In genomic region chr1:32275424-32275823, GRCh38 we compare ENCODE assay signal across 9 cellular contexts. TPM values are rescaled to one million over a fixed set of nuclear protein-coding genes. Genes with fewer than 3 reads are reported as not detected.
A peak's percentile ranks its signal among the peaks of the same experiment; 100 is the strongest.
DNase-seq lines count a peak whose midpoint lies in the region; ATAC-seq, FAIRE-seq and TF ChIP-seq lines count a peak whose summit lies in the region.
"Had no signal": no experiment of that assay in that cellular context is flagged by ENCODE, and none has a peak within 500 bp of the region (broad histone marks: within the 10 kb centered on the region; RNA-seq: fewer than 3 reads in every experiment).

No MANE protein-coding gene starts in this region.

- H3K4me1 ChIP-seq in H1 (replicated peaks in 1 of 4; ENCODE audit: control insufficient read depth in 3 of 4, insufficient read depth in 4 of 4, low read length in 3 of 4) (peaks cover 6 to 33% (median 19%) of the 10 kb centered on the region in 4 experiments), osteoblast (ENCODE audit: insufficient read depth, low read length) (no peaks in the 10 kb centered on the region)
- H3K4me1 ChIP-seq: uterus had no signal

- peak overlapping the region; percentile 7 for H3K4ac ChIP-seq in H1 (replicated peaks; ENCODE audit: insufficient read length, low read depth, low read length)

- no peaks in the 10 kb centered on the region for H3K27me3 ChIP-seq in H1 (replicated peaks in 1 of 4; ENCODE audit: control insufficient read depth in 3 of 4, extremely low read depth in 1 of 4, insufficient read depth in 3 of 4, low read length in 3 of 4)
- H3K27me3 ChIP-seq in osteoblast (ENCODE audit: insufficient read depth, low read length) = peaks cover 50% of the 10 kb centered on the region
- H3K27me3 ChIP-seq: uterus had no signal

- CTCF ChIA-PET in H1 (lab: Charles Lee; ENCODE audit: partially characterized antibody) = interaction anchor here (0.6 to 4.3 kb wide), 7 partner anchors 8 to 60 kb away, joined by 3 to 27 read pairs (median 4); partner anchors contain the start of genes HDAC1 and LCK

- no peak for TF ChIP-seq RAD21 in H1 (IDR thresholded peaks at IDR 0.05 in 1 of 2, conservative IDR thresholded peaks at IDR 0.05 in 1 of 2; ENCODE audit: low read depth in 2 of 2, low read length in 2 of 2)

- H2BK120ac ChIP-seq in H1 (replicated peaks; ENCODE audit: low read depth, low read length) = peak overlapping the region; percentile 70

- H3K79me1 ChIP-seq in H1 (ENCODE audit: low read depth, low read length) = no peaks in the 10 kb centered on the region; the same call in 1 of the 2 replicates

- H3K79me2 ChIP-seq in H1 (ENCODE audit: control insufficient read depth in 1 of 2, insufficient read depth in 2 of 2, low read length in 2 of 2) (no peaks in the 10 kb centered on the region), osteoblast (ENCODE audit: insufficient read depth, low read length) (no peaks in the 10 kb centered on the region)

- H3K23me2 ChIP-seq in H1 (ENCODE audit: low read depth, low read length) = peaks cover 19% of the 10 kb centered on the region

- H3K14ac ChIP-seq in H1 (ENCODE audit: insufficient read length) = no peak overlapping the region

- H3K4me3 ChIP-seq in Jurkat, Clone E6-1 (ENCODE audit: low read length) = peak overlapping the region; percentile 97
- H3K4me3 ChIP-seq in H1 (ENCODE audit: extremely low read depth in 1 of 4, insufficient read depth in 2 of 4, low read depth in 3 of 4, low read length in 4 of 4) (peak overlapping the region; percentile 30 to 56 (median 38); a peak in 7 of 8 replicates), osteoblast (ENCODE audit: insufficient read depth, low read length) (no peak overlapping the region)
- H3K4me3 ChIP-seq: uterus had no signal

- H3K4me2 ChIP-seq in H1 (ENCODE audit: insufficient read depth in 1 of 2, low read depth in 2 of 2, low read length in 2 of 2) (peak overlapping the region; percentile 67 to 98), osteoblast (ENCODE audit: insufficient read depth, low read length) (peak overlapping the region; percentile 28)

- peak overlapping the region; percentile 88; the same call in 1 of the 2 replicates for H2BK5ac ChIP-seq in H1 (ENCODE audit: low read depth, low read length)

- no peak overlapping the region for H2AK5ac ChIP-seq in H1 (ENCODE audit: low read depth, low read length)

- 56% methylated on average over 11 of the region's 41 CpGs; no CpG with 5 or more reads in 1 of the 2 experiments for WGBS in H1 (ENCODE audit: extremely low coverage in 1 of 2, insufficient coverage in 1 of 2, insufficient read length in 1 of 2, insufficient replicate concordance in 2 of 2, low coverage in 1 of 2, low lambda C conversion rate in 2 of 2, missing lambda C conversion rate in 1 of 2), 2 experiments

- peak overlapping the region; percentile 97 for H4K8ac ChIP-seq in H1 (ENCODE audit: extremely low read depth, insufficient read depth, low read length)

- peak overlapping the region; percentile 81 for H4K5ac ChIP-seq in H1 (ENCODE audit: insufficient read length, low read depth, low read length)

- no peak for TF ChIP-seq POLR2A in H1 (IDR thresholded peaks at IDR 0.05; ENCODE audit: control extremely low read depth in 1 of 2, low read depth in 2 of 2, low read length in 2 of 2)

- peak overlapping the region; percentile 59 for H3K56ac ChIP-seq in H1 (replicated peaks; ENCODE audit: insufficient read length, low read depth, low read length)

- TF ChIP-seq CTCF in H1 (IDR thresholded peaks at IDR 0.05; ENCODE audit: control extremely low read depth in 1 of 3, insufficient read depth in 1 of 3, low read depth in 1 of 3, low read length in 3 of 3) (no peak), osteoblast (IDR thresholded peaks at IDR 0.05; ENCODE audit: extremely low read depth, low read depth, low read length) (no peak)

- no peak for FAIRE-seq in H1 (lab: Jason Lieb, UNC)

- 0 out of 2 replicates have a peak overlapping the region, but pooled peaks have one; percentile 19 for H3K27ac ChIP-seq in H1 (ENCODE audit: low read depth, low read length)
- no peak overlapping the region for H3K27ac ChIP-seq in osteoblast (ENCODE audit: low read depth, low read length)
- H3K27ac ChIP-seq: uterus had no signal

- peak overlapping the region in 2 of 4 experiments; percentile 29 to 39; a peak in 2 of 7 replicates for H3K9ac ChIP-seq in H1 (replicated peaks in 1 of 4; ENCODE audit: extremely low read depth in 1 of 4, low read depth in 3 of 4, low read length in 3 of 4)

- peak overlapping the region; percentile 88; the same call in 1 of the 2 replicates for H2BK12ac ChIP-seq in H1 (ENCODE audit: low read depth, low read length)

- no peak overlapping the region for H3K23ac ChIP-seq in H1 (ENCODE audit: insufficient read length)

- H2BK15ac ChIP-seq in H1 (ENCODE audit: low read length) = no peak overlapping the region

- DNase-seq in DMS153 treated with DMSO at 0.1 percent for 48 hours (lab: John Stamatoyannopoulos, UW; ENCODE audit: unreplicated experiment) = peak; percentile 54
- no peak for DNase-seq in Jurkat, Clone E6-1 (ENCODE audit: low read depth, low spot score)
- DNase-seq in H1 (ENCODE audit: low read depth in 1 of 2, low spot score in 2 of 2) = no peak
- DNase-seq in osteoblast (ENCODE audit: insufficient read length, low spot score, missing footprints) = peak; percentile 77
- DNase-seq in T-helper 9 cell = no peak
- DNase-seq: NCI-H1105, uterus had no signal

- no peak for TF ChIP-seq EP300 in H1 (IDR thresholded peaks at IDR 0.05; ENCODE audit: borderline replicate concordance in 1 of 2, low read depth in 2 of 2, low read length in 2 of 2)

- H3K36me3 ChIP-seq in H1 (ENCODE audit: control insufficient read depth in 2 of 4, insufficient read depth in 4 of 4, low read length in 3 of 4) (peaks cover 0 to 8% (median 2%) of the 10 kb centered on the region in 4 experiments; a peak in 3 of 8 replicates), osteoblast (ENCODE audit: insufficient read depth, low read length) (no peaks in the 10 kb centered on the region)
- H3K36me3 ChIP-seq: uterus had no signal

- H2AFZ ChIP-seq in H1 (ENCODE audit: low read length) = peak overlapping the region; percentile 4; the same call in 1 of the 2 replicates
- peak overlapping the region; percentile 65 for H2AFZ ChIP-seq in osteoblast (ENCODE audit: low read length)

- H2BK20ac ChIP-seq in H1 (ENCODE audit: low read length) = no peak overlapping the region

- H4K91ac ChIP-seq in H1 (replicated peaks; ENCODE audit: insufficient read length, low read length) = peak overlapping the region; percentile 95

- peak overlapping the region; percentile 81; the same call in 1 of the 2 replicates for H3K18ac ChIP-seq in H1 (ENCODE audit: extremely low read depth, low read length)

- POLR2A ChIA-PET in H1 (lab: Charles Lee; ENCODE audit: partially characterized antibody) = interaction anchor here (0.8 to 3.9 kb wide), 14 partner anchors 8 to 78 kb away, joined by 3 to 27 read pairs (median 6); partner anchors contain the start of genes HDAC1, IQCC, LCK and MARCKSL1

- H4K20me1 ChIP-seq in H1 (replicated peaks in 1 of 2; ENCODE audit: control insufficient read depth in 1 of 2, insufficient read depth in 2 of 2, low read length in 2 of 2) (peaks cover 0 to 4% of the 10 kb centered on the region in 2 experiments), osteoblast (ENCODE audit: insufficient read depth, low read length) (no peaks in the 10 kb centered on the region)

- ATAC-seq in HG03045 (IDR thresholded peaks at IDR 0.05; ENCODE audit: unreplicated experiment) (no peak), HG02870 (IDR thresholded peaks at IDR 0.05; ENCODE audit: unreplicated experiment) (no peak)

- no peaks in the 10 kb centered on the region for H3K9me3 ChIP-seq in H1 (ENCODE audit: insufficient read depth in 2 of 2, low read depth in 1 of 2, low read length in 1 of 2)
- H3K9me3 ChIP-seq in osteoblast (ENCODE audit: low read depth, low read length) = no peaks in the 10 kb centered on the region
- H3K9me3 ChIP-seq: uterus had no signal

RNA-seq across cellular contexts. Expression of gene HDAC1, which starts 16.5 kb away (rescaled TPM):
- polyA plus RNA-seq in Jurkat, Clone E6-1 (2012; ENCODE audit: insufficient read depth, insufficient read length) = 525 TPM
- 111 and 112 TPM in 2 replicates for total RNA-seq in H1 (2021; fragmentation: NEBNext Ultra II Directional; extraction: Animal tissue kit (Norgen Biotek cat#: 25700))
- 98.6 and 125 TPM in 2 replicates for polyA plus RNA-seq in H1 (2011; rRNA removed)
- polyA plus RNA-seq in H1 (2011; cell fraction: cytosol; rRNA removed) = 167 TPM
- 117 TPM for polyA plus RNA-seq in H1 (2011; cell fraction: nucleus; rRNA removed)
- polyA plus RNA-seq in H1 (2012, experiment 1 of 2) = 163 to 210 TPM (median 188 TPM) in 4 replicates
- 40.2 TPM for polyA plus RNA-seq in H1 (2012, experiment 2 of 2)
- 75.4 TPM for polyA plus RNA-seq in H1 (2013, experiment 1 of 2)
- polyA plus RNA-seq in H1 (2013, experiment 2 of 2) = 69.8 TPM
- polyA minus RNA-seq in H1 (2011; rRNA and poly(A)+ RNA removed) = 167 and 243 TPM in 2 replicates
- polyA minus RNA-seq in H1 (2011; cell fraction: cytosol; rRNA and poly(A)+ RNA removed) = 62.5 TPM
- polyA minus RNA-seq in H1 (2011; cell fraction: nucleus; rRNA and poly(A)+ RNA removed) = 104 TPM
- 44.5 and 46.6 TPM in 2 replicates for total RNA-seq in osteoblast

RNA-seq across cellular contexts. Expression of gene LCK, which starts 24.4 kb away (rescaled TPM):
- 586 TPM for polyA plus RNA-seq in Jurkat, Clone E6-1 (2012; ENCODE audit: insufficient read depth, insufficient read length)
- 71.6 and 75.3 TPM in 2 replicates for total RNA-seq in H1 (2021; fragmentation: NEBNext Ultra II Directional; extraction: Animal tissue kit (Norgen Biotek cat#: 25700))
- polyA plus RNA-seq in H1 (2011; rRNA removed) = 99.2 and 122 TPM in 2 replicates
- 80.3 TPM for polyA plus RNA-seq in H1 (2011; cell fraction: cytosol; rRNA removed)
- polyA plus RNA-seq in H1 (2011; cell fraction: nucleus; rRNA removed) = 138 TPM
- polyA plus RNA-seq in H1 (2012, experiment 1 of 2) = 41.5 to 81.1 TPM (median 76.4 TPM) in 4 replicates
- 82.1 TPM for polyA plus RNA-seq in H1 (2012, experiment 2 of 2)
- polyA plus RNA-seq in H1 (2013, experiment 1 of 2) = 56.6 TPM
- polyA plus RNA-seq in H1 (2013, experiment 2 of 2) = 56.6 TPM
- polyA minus RNA-seq in H1 (2011; rRNA and poly(A)+ RNA removed) = 85.2 and 111 TPM in 2 replicates
- polyA minus RNA-seq in H1 (2011; cell fraction: cytosol; rRNA and poly(A)+ RNA removed) = 36.1 TPM
- 49.8 TPM for polyA minus RNA-seq in H1 (2011; cell fraction: nucleus; rRNA and poly(A)+ RNA removed)
- total RNA-seq in osteoblast = 0.29 TPM in 1 of 2 replicates, not detected in the other

RNA-seq across cellular contexts. Expression of gene FAM167B, which starts 28.4 kb away (rescaled TPM):
- 1.3 TPM for polyA plus RNA-seq in Jurkat, Clone E6-1 (2012; ENCODE audit: insufficient read depth, insufficient read length)
- 3.2 and 3.9 TPM in 2 replicates for total RNA-seq in H1 (2021; fragmentation: NEBNext Ultra II Directional; extraction: Animal tissue kit (Norgen Biotek cat#: 25700))
- polyA plus RNA-seq in H1 (2011; rRNA removed) = 2.8 and 4.2 TPM in 2 replicates
- 5.2 TPM for polyA plus RNA-seq in H1 (2011; cell fraction: cytosol; rRNA removed)
- polyA plus RNA-seq in H1 (2011; cell fraction: nucleus; rRNA removed) = 5.4 TPM
- polyA plus RNA-seq in H1 (2012, experiment 1 of 2) = 1.9 to 5.2 TPM (median 4.2 TPM) in 4 replicates
- polyA plus RNA-seq in H1 (2012, experiment 2 of 2) = 1.3 TPM
- 3.7 TPM for polyA plus RNA-seq in H1 (2013, experiment 1 of 2)
- polyA plus RNA-seq in H1 (2013, experiment 2 of 2) = 2.9 TPM
- 1.3 and 1.6 TPM in 2 replicates for polyA minus RNA-seq in H1 (2011; rRNA and poly(A)+ RNA removed)
- not detected for polyA minus RNA-seq in H1 (2011; cell fraction: cytosol; rRNA and poly(A)+ RNA removed)
- 1.00 TPM for polyA minus RNA-seq in H1 (2011; cell fraction: nucleus; rRNA and poly(A)+ RNA removed)
- 2.5 and 4.4 TPM in 2 replicates for total RNA-seq in osteoblast

RNA-seq across cellular contexts. Expression of gene EIF3I, which starts 53.2 kb away (rescaled TPM):
- polyA plus RNA-seq in Jurkat, Clone E6-1 (2012; ENCODE audit: insufficient read depth, insufficient read length) = 419 TPM
- 243 and 247 TPM in 2 replicates for total RNA-seq in H1 (2021; fragmentation: NEBNext Ultra II Directional; extraction: Animal tissue kit (Norgen Biotek cat#: 25700))
- 345 and 346 TPM in 2 replicates for polyA plus RNA-seq in H1 (2011; rRNA removed)
- 491 TPM for polyA plus RNA-seq in H1 (2011; cell fraction: cytosol; rRNA removed)
- 118 TPM for polyA plus RNA-seq in H1 (2011; cell fraction: nucleus; rRNA removed)
- polyA plus RNA-seq in H1 (2012, experiment 1 of 2) = 274 to 311 TPM (median 295 TPM) in 4 replicates
- 304 TPM for polyA plus RNA-seq in H1 (2012, experiment 2 of 2)
- polyA plus RNA-seq in H1 (2013, experiment 1 of 2) = 151 TPM
- polyA plus RNA-seq in H1 (2013, experiment 2 of 2) = 164 TPM
- polyA minus RNA-seq in H1 (2011; rRNA and poly(A)+ RNA removed) = 427 and 480 TPM in 2 replicates
- polyA minus RNA-seq in H1 (2011; cell fraction: cytosol; rRNA and poly(A)+ RNA removed) = 115 TPM
- polyA minus RNA-seq in H1 (2011; cell fraction: nucleus; rRNA and poly(A)+ RNA removed) = 67.6 TPM
- 253 and 255 TPM in 2 replicates for total RNA-seq in osteoblast

RNA-seq across cellular contexts. Expression of gene TMEM234, which starts 53.3 kb away (rescaled TPM):
- 8.7 TPM for polyA plus RNA-seq in Jurkat, Clone E6-1 (2012; ENCODE audit: insufficient read depth, insufficient read length)
- total RNA-seq in H1 (2021; fragmentation: NEBNext Ultra II Directional; extraction: Animal tissue kit (Norgen Biotek cat#: 25700)) = 8.9 TPM in 2 replicates
- 8.6 and 8.7 TPM in 2 replicates for polyA plus RNA-seq in H1 (2011; rRNA removed)
- 8.4 TPM for polyA plus RNA-seq in H1 (2011; cell fraction: cytosol; rRNA removed)
- polyA plus RNA-seq in H1 (2011; cell fraction: nucleus; rRNA removed) = 35.6 TPM
- 9.2 to 11.2 TPM (median 10.1 TPM) in 4 replicates for polyA plus RNA-seq in H1 (2012, experiment 1 of 2)
- polyA plus RNA-seq in H1 (2012, experiment 2 of 2) = 11.5 TPM
- 7.5 TPM for polyA plus RNA-seq in H1 (2013, experiment 1 of 2)
- polyA plus RNA-seq in H1 (2013, experiment 2 of 2) = 7.6 TPM
- 22.9 and 24.8 TPM in 2 replicates for polyA minus RNA-seq in H1 (2011; rRNA and poly(A)+ RNA removed)
- polyA minus RNA-seq in H1 (2011; cell fraction: cytosol; rRNA and poly(A)+ RNA removed) = 7.0 TPM
- 28.7 TPM for polyA minus RNA-seq in H1 (2011; cell fraction: nucleus; rRNA and poly(A)+ RNA removed)
- 21.5 and 24.2 TPM in 2 replicates for total RNA-seq in osteoblast

Comparison
In these comparisons a context has a peak if more than half of its experiments do, and no peak if none do; other contexts are left out.
1. DNase-seq: peak in DMS153 treated with DMSO at 0.1 percent for 48 hours (single experiment) and osteoblast (single experiment); none in Jurkat, Clone E6-1 (single experiment), H1 (0 of 2) and T-helper 9 cell (single experiment).
2. RNA of gene LCK, which starts 24.4 kb away (total RNA-seq): 71.6 to 75.3 TPM in H1; 0.29 TPM in osteoblast; every median in the first group is over 10 times any median in the second.